8 cellular contexts compared by ENCODE assay signal in genomic region chr17:80855968-80856862, GRCh38.
DNase-seq lines count a peak whose midpoint lies in the region; TF ChIP-seq lines count a peak whose summit lies in the region.

No MANE protein-coding gene starts in this region.

- no peak overlapping the region for H3K4me3 Mint-ChIP-seq in H9

- H3K4me1 ChIP-seq in H9 (ENCODE audit: insufficient read depth, low read length) (peaks cover 5% of the 10 kb centered on the region; the same call in 1 of the 2 replicates), esophagus muscularis mucosa (peaks cover 15 to 38% (median 36%) of the 10 kb centered on the region in 4 donors)

- H3K27ac Mint-ChIP-seq in H9 = peak overlapping the region; percentile 55 to 82 (median 74); a peak in 6 of 7 replicates

- no peak overlapping the region for H3K14ac ChIP-seq in H9 (ENCODE audit: insufficient read depth, low read length)

- no peaks in the 10 kb centered on the region for H3K27me3 ChIP-seq in H9 (ENCODE audit: insufficient read depth, low read length)
- no peaks in the 10 kb centered on the region for H3K27me3 ChIP-seq in esophagus muscularis mucosa

- no peak overlapping the region for H2BK5ac ChIP-seq in H9 (ENCODE audit: insufficient read length, low read length)

- no peak for TF ChIP-seq CTCF in H9 (conservative IDR thresholded peaks at IDR 0.05)
- TF ChIP-seq CTCF in esophagus muscularis mucosa (IDR thresholded peaks at IDR 0.05) = no peak

- peaks cover 5 to 12% (median 11%) of the 10 kb centered on the region in 3 experiments; a peak in 6 of 7 replicates for H3K36me3 Mint-ChIP-seq in H9 (ENCODE audit: insufficient read depth in 1 of 3, low read depth in 3 of 3)

- no peak overlapping the region for H2BK12ac ChIP-seq in H9 (ENCODE audit: insufficient read length, low read depth, low read length)

- H2BK15ac ChIP-seq in H9 (ENCODE audit: low read depth, low read length) = no peak overlapping the region

- peaks cover 41 to 50% of the 10 kb centered on the region in 2 experiments for H3K4me1 Mint-ChIP-seq in H9

- no peak overlapping the region for H3T11ph ChIP-seq in H9 (ENCODE audit: low read length)

- H2AK5ac ChIP-seq in H9 (ENCODE audit: insufficient read length, low read length) = no peak overlapping the region

- H3K9ac ChIP-seq in H9 (ENCODE audit: extremely low read depth, insufficient read length, low read length) = no peak overlapping the region

- H3K23ac ChIP-seq in H9 (ENCODE audit: insufficient read length, low read depth, low read length) = no peak overlapping the region

- no peaks in the 10 kb centered on the region for H3K9me3 Mint-ChIP-seq in H9

- TF ChIP-seq EP300 in esophagus muscularis mucosa (IDR thresholded peaks at IDR 0.05) = no peak

- no peak overlapping the region for H3K27ac ChIP-seq in H9 (ENCODE audit: insufficient read length, low read depth, low read length)
- peak overlapping the region; percentile 20 to 63 (median 44) for H3K27ac ChIP-seq in esophagus muscularis mucosa (replicated peaks in 1 of 4)
- H3K27ac ChIP-seq in skin epidermis = peak overlapping the region in 14 of 21 experiments; percentile 19 to 82 (median 54)

- H3K18ac ChIP-seq in H9 (ENCODE audit: insufficient read length, low read depth, low read length) = no peak overlapping the region

- TF ChIP-seq POLR2A in esophagus muscularis mucosa (IDR thresholded peaks at IDR 0.05; ENCODE audit: low read depth) = no peak

- no peak overlapping the region for H2BK20ac ChIP-seq in H9 (ENCODE audit: low read depth, low read length, poor library complexity, severe bottlenecking)

- H4K5ac ChIP-seq in H9 (ENCODE audit: insufficient read length, low read depth, low read length) = no peak overlapping the region

- no peaks in the 10 kb centered on the region for H4K20me1 ChIP-seq in H9 (ENCODE audit: control insufficient read depth, insufficient read depth, insufficient read length)

- peaks cover 0 to 38% (median 5%) of the 10 kb centered on the region in 4 donors for H3K36me3 ChIP-seq in esophagus muscularis mucosa

- no peak overlapping the region for H2AFZ ChIP-seq in H9 (ENCODE audit: low read length)

- H3K23me2 ChIP-seq in H9 (ENCODE audit: insufficient read length, low read depth, low read length, poor library complexity, severe bottlenecking) = no peaks in the 10 kb centered on the region

- H4K8ac ChIP-seq in H9 (replicated peaks; ENCODE audit: insufficient read length, low read depth, low read length) = no peak overlapping the region

- no peak overlapping the region for H3K56ac ChIP-seq in H9 (ENCODE audit: insufficient read length, low read depth, low read length)

- DNase-seq in Daoy (ENCODE audit: low read depth) = peak; percentile 99
- DNase-seq in H9 = no peak
- DNase-seq in NCI-H226 = peak; percentile 92
- peak in 2 of 3 experiments; percentile 60 to 71 for DNase-seq in activated CD8-positive, alpha-beta memory T cell treated with anti-CD3 and anti-CD28 coated beads for 48 hours (ENCODE audit: low read depth in 2 of 3, low spot score in 2 of 3)
- no peak for DNase-seq in esophagus muscularis mucosa (ENCODE audit: extremely low spot score)
- DNase-seq in NCI-H774 (lab: John Stamatoyannopoulos, UW) = no peak
- DNase-seq in RPMI8226 = no peak

- intact Hi-C loops in esophagus muscularis mucosa (cut with DNase I) = no loop called here

- H3K4me2 ChIP-seq in H9 (ENCODE audit: insufficient read depth, insufficient read length, low read length) = no peak overlapping the region

- H3K79me1 ChIP-seq in H9 (ENCODE audit: insufficient read depth, low read depth, low read length, poor library complexity, severe bottlenecking) = no peaks in the 10 kb centered on the region

- H3K4ac ChIP-seq in H9 (ENCODE audit: low read depth, low read length) = no peak overlapping the region

- H3K9me3 ChIP-seq in H9 (ENCODE audit: control insufficient read depth, low read depth, low read length) (no peaks in the 10 kb centered on the region), esophagus muscularis mucosa (no peaks in the 10 kb centered on the region)

- H3K27me3 Mint-ChIP-seq in H9 (ENCODE audit: low read depth) = no peaks in the 10 kb centered on the region; the same call in 1 of the 2 replicates

- H3K79me2 ChIP-seq in H9 (ENCODE audit: insufficient read depth, low read length) = no peaks in the 10 kb centered on the region

- H3K4me3 ChIP-seq in esophagus muscularis mucosa = no peak overlapping the region
- H3K4me3 ChIP-seq in skin epidermis = no peak overlapping the region

- no peak overlapping the region for H2BK120ac ChIP-seq in H9 (ENCODE audit: low read depth, low read length, poor library complexity, severe bottlenecking)

- WGBS in H9 (ENCODE audit: extremely low coverage, insufficient read length, low lambda C conversion rate) = no CpG with 5 or more reads among the region's 21 CpGs
- 66% methylated on average over 21 of the region's 21 CpGs for WGBS in esophagus muscularis mucosa

- no peak overlapping the region for H4K91ac ChIP-seq in H9 (ENCODE audit: insufficient read length, low read depth, low read length)

Comparison
In these comparisons a context has a peak if more than half of its experiments do, and no peak if none do; other contexts are left out.
1. DNase-seq: peak in Daoy (single experiment), NCI-H226 (single experiment) and activated CD8-positive, alpha-beta memory T cell treated with anti-CD3 and anti-CD28 coated beads for 48 hours (2 of 3); none in H9 (single experiment), esophagus muscularis mucosa (single experiment), NCI-H774 (single experiment) and RPMI8226 (single experiment).